In the genomic region with DNA sequence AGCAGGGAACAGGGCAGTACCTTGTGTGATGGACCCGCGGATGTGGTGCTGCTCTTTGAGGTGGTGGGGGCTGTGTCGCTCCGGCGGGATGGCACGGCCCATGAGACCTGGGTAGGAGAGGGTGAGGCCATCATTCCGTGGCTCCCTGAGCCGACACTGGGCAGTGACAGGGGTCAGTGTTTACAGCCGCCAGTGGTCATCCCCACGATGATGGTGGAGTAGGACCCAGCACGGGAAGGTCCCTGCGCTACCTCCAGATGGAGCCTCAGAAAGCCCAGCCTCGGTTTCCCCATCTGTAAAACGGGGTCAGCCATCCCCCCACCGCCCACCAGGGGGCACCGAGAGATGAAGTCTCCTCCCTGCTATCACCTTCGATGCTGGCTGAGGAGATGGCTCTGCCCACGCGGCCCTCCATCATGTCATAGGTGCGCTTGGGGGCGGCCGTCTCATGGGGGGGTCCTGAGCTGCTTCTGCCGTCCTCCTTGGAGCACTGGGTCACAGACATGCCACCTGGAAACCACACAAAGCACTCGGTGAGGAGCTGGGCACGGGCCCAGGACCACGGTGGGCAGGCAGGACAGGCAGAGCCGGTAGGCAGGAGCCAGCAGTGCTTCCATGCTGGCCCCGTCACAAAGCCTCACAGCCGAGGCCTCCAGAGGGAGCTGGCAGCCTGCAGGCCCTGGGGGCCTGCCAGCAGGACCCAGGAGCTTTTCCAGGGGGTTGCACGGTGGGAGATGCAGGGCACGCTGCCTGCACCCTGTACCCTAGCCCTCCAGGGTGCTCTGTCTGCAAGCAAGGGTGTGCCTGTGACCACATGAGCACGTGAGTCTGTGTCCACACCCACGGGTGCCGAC, we compare ENCODE assay signal across 8 cellular contexts. TPM values are rescaled to one million over a fixed set of nuclear protein-coding genes. Genes with fewer than 3 reads are reported as not detected.
DNase-seq lines count a peak whose midpoint lies in the region; ATAC-seq, FAIRE-seq and TF ChIP-seq lines count a peak whose summit lies in the region.

No MANE protein-coding gene starts in this region.

- peaks cover 27 to 86% of the 10 kb centered on the region in 2 donors for H3K36me3 ChIP-seq in lung (ENCODE audit: control insufficient read depth in 2 of 2, insufficient read depth in 2 of 2, low read length in 2 of 2)

- peaks cover 0 to 6% of the 10 kb centered on the region in 2 donors for H3K4me1 ChIP-seq in lung (ENCODE audit: control insufficient read depth in 2 of 2, insufficient read depth in 2 of 2, low read length in 2 of 2)

- H3K9me3 ChIP-seq in lung (ENCODE audit: control insufficient read depth in 2 of 2, insufficient read depth in 1 of 2, low read length in 1 of 2): no peaks in the 10 kb centered on the region

- no peak overlapping the region for H3K4me3 ChIP-seq in lung

- CTCF ChIA-PET in activated naive CD4-positive, alpha-beta T cell treated with anti-CD3 and anti-CD28 coated beads for 36 hours (lab: Charles Lee): interaction anchor here (0.7 to 1.4 kb wide), 4 partner anchors 172 to 424 kb away, joined by 3 to 8 read pairs (median 6); no protein-coding TSS in a partner anchor

- peak; percentile 26 for DNase-seq in ACHN
- no peak for DNase-seq in HTR-8/SVneo (ENCODE audit: insufficient read length, low spot score)
- DNase-seq in activated naive CD4-positive, alpha-beta T cell treated with anti-CD3 and anti-CD28 coated beads for 36 hours: peak; percentile 43
- no peak for DNase-seq in lung (ENCODE audit: low spot score)
- DNase-seq in DMS 273 (lab: John Stamatoyannopoulos, UW; ENCODE audit: unreplicated experiment): no peak
- DNase-seq in DMS79 (lab: John Stamatoyannopoulos, UW): no peak
- no peak for DNase-seq in occipital lobe (lab: John Stamatoyannopoulos, UW)
- DNase-seq in globus pallidus (ENCODE audit: low spot score): no peak

- no peak for ATAC-seq in lung (ENCODE audit: insufficient read depth, low FRiP score)

- H3K27me3 Mint-ChIP-seq in activated naive CD4-positive, alpha-beta T cell treated with anti-CD3 and anti-CD28 coated beads for 36 hours (ENCODE audit: low read depth): no peaks in the 10 kb centered on the region

- H3K27ac Mint-ChIP-seq in activated naive CD4-positive, alpha-beta T cell treated with anti-CD3 and anti-CD28 coated beads for 36 hours: no peak overlapping the region

- in situ Hi-C loops in ACHN (cut with HindIII; ENCODE audit: low pct_ligation_motif_present, low pct_unique_long_range_greater_than_20kb, low sequenced_read_pairs): no loop called here

- intact Hi-C loops in activated naive CD4-positive, alpha-beta T cell treated with anti-CD3 and anti-CD28 coated beads for 36 hours (cut with micrococcal nuclease): loop anchor here (2.0 to 10.0 kb wide), 2 partner anchors 217 to 419 kb away; a partner anchor contains a TSS

- peak; percentile 32 for TF ChIP-seq CTCF in lung (IDR thresholded peaks at IDR 0.05; ENCODE audit: control extremely low read depth, extremely low read depth)

- 89 to 90% methylated on average over 33 to 34 of the region's 34 CpGs for WGBS in lung, 2 donors

- H3K36me3 Mint-ChIP-seq in activated naive CD4-positive, alpha-beta T cell treated with anti-CD3 and anti-CD28 coated beads for 36 hours (ENCODE audit: low read depth): peaks cover 17% of the 10 kb centered on the region

- no peak overlapping the region for H3K27ac ChIP-seq in lung (ENCODE audit: low read depth in 1 of 2, low read length in 1 of 2)

- no peaks in the 10 kb centered on the region for H3K4me1 Mint-ChIP-seq in activated naive CD4-positive, alpha-beta T cell treated with anti-CD3 and anti-CD28 coated beads for 36 hours (ENCODE audit: low read depth)

- peak; percentile 49 for FAIRE-seq in HTR-8/SVneo (lab: Jason Lieb, UNC)

- no peaks in the 10 kb centered on the region for H3K9me3 Mint-ChIP-seq in activated naive CD4-positive, alpha-beta T cell treated with anti-CD3 and anti-CD28 coated beads for 36 hours

- no peak overlapping the region for H3K4me3 Mint-ChIP-seq in activated naive CD4-positive, alpha-beta T cell treated with anti-CD3 and anti-CD28 coated beads for 36 hours

- H3K27me3 ChIP-seq in lung (ENCODE audit: control insufficient read depth, insufficient read depth): no peaks in the 10 kb centered on the region

RNA-seq across cellular contexts. Expression of a gene that starts 53.1 kb away (rescaled TPM):
- total RNA-seq in activated naive CD4-positive, alpha-beta T cell treated with anti-CD3 and anti-CD28 coated beads for 36 hours: not detected
- total RNA-seq in lung: 1 to 10 TPM in 1 of 2 donors, under 1 TPM in 1; 0.40 to 1.6 TPM
- polyA plus RNA-seq in lung: 1 to 10 TPM; 1.2 to 1.8 TPM
- 5.9 TPM for total RNA-seq in occipital lobe

Comparison
In these comparisons a context has a peak if more than half of its experiments do, and no peak if none do; other contexts are left out.
1. DNase-seq: peak in ACHN (single experiment) and activated naive CD4-positive, alpha-beta T cell treated with anti-CD3 and anti-CD28 coated beads for 36 hours (single experiment); none in HTR-8/SVneo (single experiment), lung (single experiment), DMS 273 (single experiment), DMS79 (single experiment), occipital lobe (single experiment) and globus pallidus (single experiment).